1 cellular context compared by ENCODE assay signal in genomic region chr3:42829083-42829627, GRCh38.
TF ChIP-seq lines count a peak whose summit lies in the region.

No MANE protein-coding gene starts in this region.

TF ChIP-seq in HepG2, 621 proteins besides CTCF, POLR2A, EP300 and RAD21 (continues in another document):
- TF ChIP-seq PRDM10 (CRISPR knock-in tag; IDR thresholded peaks at IDR 0.05; ENCODE audit: low read depth) (0 out of 2 replicates have a peak, but pooled peaks have one; percentile 57), HIC2 (CRISPR knock-in tag; IDR thresholded peaks at IDR 0.05; ENCODE audit: low read depth) (peak; percentile 92), TOPORS (CRISPR knock-in tag; IDR thresholded peaks at IDR 0.05) (no peak), SIX1 (CRISPR knock-in tag; IDR thresholded peaks at IDR 0.05; ENCODE audit: borderline replicate concordance) (peak; percentile 59; the same call in 1 of the 2 replicates), ZMAT3 (CRISPR knock-in tag; conservative IDR thresholded peaks at IDR 0.05) (0 out of 2 replicates have a peak, but pooled peaks have one; percentile 24), EEA1 (CRISPR knock-in tag; IDR thresholded peaks at IDR 0.05; ENCODE audit: borderline replicate concordance) (no peak), MLX (CRISPR knock-in tag; IDR thresholded peaks at IDR 0.05) (peak; percentile 58; the same call in 1 of the 2 replicates), ZNF687 (CRISPR knock-in tag; IDR thresholded peaks at IDR 0.05) (no peak), HES4 (CRISPR knock-in tag; IDR thresholded peaks at IDR 0.05; ENCODE audit: borderline replicate concordance) (no peak), ISL2 (CRISPR knock-in tag; IDR thresholded peaks at IDR 0.05) (peak; percentile 66), ZNF609 (CRISPR knock-in tag; IDR thresholded peaks at IDR 0.05; ENCODE audit: borderline replicate concordance) (peak; percentile 83), NR2C2 (CRISPR knock-in tag; IDR thresholded peaks at IDR 0.05; ENCODE audit: borderline replicate concordance) (0 out of 2 replicates have a peak, but pooled peaks have one; percentile 40), GABPB1 (CRISPR knock-in tag; IDR thresholded peaks at IDR 0.05) (0 out of 2 replicates have a peak, but pooled peaks have one; percentile 24), BHLHE40 (IDR thresholded peaks at IDR 0.05; ENCODE audit: low read length) (peak; percentile 67), SMAD3 (CRISPR knock-in tag; IDR thresholded peaks at IDR 0.05) (peak; percentile 19), ASH2L (IDR thresholded peaks at IDR 0.05; ENCODE audit: insufficient read length, low read depth, low read length) (peak; percentile 32), NFKBIZ (CRISPR knock-in tag; IDR thresholded peaks at IDR 0.05) (peak; percentile 90), MAFG (CRISPR knock-in tag; IDR thresholded peaks at IDR 0.05) (peak; percentile 59; the same call in 1 of the 2 replicates), RXRB (CRISPR knock-in tag; IDR thresholded peaks at IDR 0.05; ENCODE audit: borderline replicate concordance) (peak; percentile 85), ZEB1 (IDR thresholded peaks at IDR 0.05; ENCODE audit: insufficient replicate concordance, low read depth) (peak; percentile 44), DDIT3 (CRISPR knock-in tag; IDR thresholded peaks at IDR 0.05) (no peak), HMG20B (CRISPR knock-in tag; conservative IDR thresholded peaks at IDR 0.05) (peak; percentile 54; the same call in 1 of the 2 replicates), ZNF83 (CRISPR knock-in tag; IDR thresholded peaks at IDR 0.05; ENCODE audit: borderline replicate concordance) (no peak), ZNF280D (CRISPR knock-in tag; IDR thresholded peaks at IDR 0.05) (peak; percentile 56; the same call in 1 of the 2 replicates), MED8 (CRISPR knock-in tag; IDR thresholded peaks at IDR 0.05; ENCODE audit: insufficient replicate concordance) (no peak), ZKSCAN8 (CRISPR knock-in tag; IDR thresholded peaks at IDR 0.05; ENCODE audit: borderline replicate concordance) (peak; percentile 58; the same call in 1 of the 2 replicates), JUND (CRISPR knock-in tag; IDR thresholded peaks at IDR 0.05) (peak; percentile 88), ZNF432 (CRISPR knock-in tag; IDR thresholded peaks at IDR 0.05; ENCODE audit: borderline replicate concordance) (no peak), ZNF292 (CRISPR knock-in tag; IDR thresholded peaks at IDR 0.05; ENCODE audit: borderline replicate concordance, low read depth) (0 out of 2 replicates have a peak, but pooled peaks have one; percentile 7), ZXDC (CRISPR knock-in tag; IDR thresholded peaks at IDR 0.05) (no peak), TBX2 (CRISPR knock-in tag; IDR thresholded peaks at IDR 0.05; ENCODE audit: borderline replicate concordance) (peak; percentile 99), FOSL1 (CRISPR knock-in tag; IDR thresholded peaks at IDR 0.05; ENCODE audit: borderline replicate concordance) (peak; percentile 38; the same call in 1 of the 2 replicates), ZNF773 (CRISPR knock-in tag; IDR thresholded peaks at IDR 0.05; ENCODE audit: borderline replicate concordance) (no peak), MIER2 (CRISPR knock-in tag; IDR thresholded peaks at IDR 0.05) (no peak), ZNF674 (CRISPR knock-in tag; IDR thresholded peaks at IDR 0.05; ENCODE audit: low read depth) (no peak), ZNF12 (CRISPR knock-in tag; IDR thresholded peaks at IDR 0.05) (0 out of 2 replicates have a peak, but pooled peaks have one; percentile 30), SALL1 (CRISPR knock-in tag; IDR thresholded peaks at IDR 0.05) (peak; percentile 87), ELF3 (CRISPR knock-in tag; IDR thresholded peaks at IDR 0.05) (peak; percentile 58)
